In genomic region chr12:109264943-109265650, GRCh38 we compare ENCODE assay signal across 20 cellular contexts. TPM values are rescaled to one million over a fixed set of nuclear protein-coding genes. Genes with fewer than 3 reads are reported as not detected.
A peak's percentile ranks its signal among the peaks of the same experiment; 100 is the strongest.
DNase-seq lines count a peak whose midpoint lies in the region; ATAC-seq and TF ChIP-seq lines count a peak whose summit lies in the region.
"Had no signal": no experiment of that assay in that cellular context is flagged by ENCODE, and none has a peak within 500 bp of the region (broad histone marks: within the 10 kb centered on the region; RNA-seq: fewer than 3 reads in every experiment).

No MANE protein-coding gene starts in this region.

- H3K36me3 ChIP-seq in heart right ventricle = peaks cover 0 to 95% (median 72%) of the 10 kb centered on the region in 9 donors
- H3K36me3 ChIP-seq in left ventricle myocardium inferior = peaks cover 88% of the 10 kb centered on the region
- H3K36me3 ChIP-seq in psoas muscle (ENCODE audit: insufficient read depth in 1 of 2, low read depth in 1 of 2) = peaks cover 16 to 94% of the 10 kb centered on the region in 2 donors
- peaks cover 0 to 55% of the 10 kb centered on the region in 2 donors for H3K36me3 ChIP-seq in vagina
- H3K36me3 ChIP-seq in Peyer's patch = peaks cover 0 to 79% (median 0%) of the 10 kb centered on the region in 3 donors
- H3K36me3 ChIP-seq: BLaER1, SJCRH30 had no signal

- H3K27ac ChIP-seq in heart right ventricle (peak overlapping the region in 3 of 10 donors; percentile 36 to 67 (median 44)), left ventricle myocardium inferior (replicated peaks) (peak overlapping the region; percentile 65), psoas muscle (peak overlapping the region; percentile 55), vagina (peak overlapping the region; percentile 72), Peyer's patch (no peak overlapping the region)
- H3K27ac ChIP-seq: BLaER1, SJCRH30 had no signal

- intact Hi-C loops in heart right ventricle (cut with DNase I) (loop anchor here in 9 of 10 donors (1.0 to 5.0 kb wide), 6 partner anchors 117 to 128 kb away; no protein-coding TSS in a partner anchor), cardiac septum (cut with DNase I) (loop anchor here (1.0 kb wide), 1 partner anchor 120 kb away; no protein-coding TSS in a partner anchor), left ventricle myocardium inferior (cut with micrococcal nuclease) (loop anchor here (5.0 kb wide), 1 partner anchor 122 kb away; no protein-coding TSS in a partner anchor), psoas muscle (cut with DNase I) (loop anchor here in 1 of 2 donors (5.0 kb wide), 1 partner anchor 153 kb away; no protein-coding TSS in a partner anchor), vagina (cut with DNase I) (loop anchor here (5.0 kb wide), 1 partner anchor 122 kb away; no protein-coding TSS in a partner anchor)

- WGBS in heart right ventricle, 2 donors = 84 to 87% methylated on average over 27 of the region's 27 CpGs
- WGBS in psoas muscle, 3 donors = 80 to 83% (median 82%) methylated on average over 26 to 27 of the region's 27 CpGs

- no peak for TF ChIP-seq CTCF in heart right ventricle (IDR thresholded peaks at IDR 0.05)
- no peak for TF ChIP-seq CTCF in left ventricle myocardium inferior (IDR thresholded peaks at IDR 0.05; ENCODE audit: borderline replicate concordance)
- no peak for TF ChIP-seq CTCF in psoas muscle (IDR thresholded peaks at IDR 0.05)
- no peak for TF ChIP-seq CTCF in vagina (IDR thresholded peaks at IDR 0.05)
- TF ChIP-seq CTCF in Peyer's patch (IDR thresholded peaks at IDR 0.05) = no peak

- TF ChIP-seq POLR2A in vagina (IDR thresholded peaks at IDR 0.05) (no peak), Peyer's patch (IDR thresholded peaks at IDR 0.05) (no peak)

- H3K27me3 ChIP-seq in heart right ventricle = no peaks in the 10 kb centered on the region
- no peaks in the 10 kb centered on the region for H3K27me3 ChIP-seq in left ventricle myocardium inferior (ENCODE audit: low read depth)
- H3K27me3 ChIP-seq in psoas muscle (ENCODE audit: insufficient read depth in 3 of 3, low read length in 2 of 3) = no peaks in the 10 kb centered on the region
- no peaks in the 10 kb centered on the region for H3K27me3 ChIP-seq in vagina
- H3K27me3 ChIP-seq in Peyer's patch = no peaks in the 10 kb centered on the region
- H3K27me3 ChIP-seq: BLaER1, SJCRH30 had no signal

- H3K4me3 ChIP-seq in heart right ventricle (no peak overlapping the region), left ventricle myocardium inferior (no peak overlapping the region), psoas muscle (no peak overlapping the region), vagina (no peak overlapping the region), Peyer's patch (no peak overlapping the region)
- H3K4me3 ChIP-seq: BLaER1, SJCRH30 had no signal

- H3K4me1 ChIP-seq in heart right ventricle (peaks cover 0 to 7% (median 0%) of the 10 kb centered on the region in 9 donors), left ventricle myocardium inferior (peaks cover 13% of the 10 kb centered on the region), psoas muscle (no peaks in the 10 kb centered on the region), vagina (no peaks in the 10 kb centered on the region), Peyer's patch (no peaks in the 10 kb centered on the region)
- H3K4me1 ChIP-seq: BLaER1, SJCRH30 had no signal

- no peak for DNase-seq in heart right ventricle
- DNase-seq in cardiac septum (ENCODE audit: low spot score) = no peak
- no peak for DNase-seq in left ventricle myocardium inferior
- DNase-seq in psoas muscle = peak in 1 of 2 donors; percentile 70
- no peak for DNase-seq in vagina (ENCODE audit: extremely low spot score in 2 of 2)
- DNase-seq in Peyer's patch = no peak
- no peak for DNase-seq in DMS153 (lab: John Stamatoyannopoulos, UW)
- DNase-seq: CD8-positive, alpha-beta T cell; DMS79 treated with DMSO at 0.1 percent for 48 hours; IMR-90; Karpas-422; MM.1S; NCI-H1105 treated with DMSO at 0.1 percent for 48 hours; NK-92 treated with Interleukin-12 subunit alpha and Interleukin-12 subunit beta, amount 100 ng/mL, for 24 hours; OCI-M1; RPMI8226; SJCRH30 had no signal

- peak in 7 of 8 donors; percentile 1 to 56 (median 23) for ATAC-seq in heart right ventricle
- ATAC-seq in psoas muscle = peak; percentile 4 to 29 (median 9)
- no peak for ATAC-seq in GM19455 (IDR thresholded peaks at IDR 0.05; ENCODE audit: unreplicated experiment)
- ATAC-seq: CD8-positive, alpha-beta T cell had no signal

- H3K9me3 ChIP-seq in heart right ventricle = peaks cover 0 to 13% (median 0%) of the 10 kb centered on the region in 11 donors
- H3K9me3 ChIP-seq in left ventricle myocardium inferior (replicated peaks) = peaks cover 8% of the 10 kb centered on the region
- no peaks in the 10 kb centered on the region for H3K9me3 ChIP-seq in psoas muscle
- no peaks in the 10 kb centered on the region for H3K9me3 ChIP-seq in vagina
- no peaks in the 10 kb centered on the region for H3K9me3 ChIP-seq in Peyer's patch
- H3K9me3 ChIP-seq: BLaER1, SJCRH30 had no signal

RNA-seq across cellular contexts. Expression of gene FOXN4, which starts 44.0 kb away (rescaled TPM):
- under 1 TPM in 2 of 10 donors, not detected in 8; 0.07 to 0.19 TPM for total RNA-seq in heart right ventricle
- polyA plus RNA-seq in heart right ventricle = not detected
- not detected for total RNA-seq in cardiac septum
- not detected for total RNA-seq in left ventricle myocardium inferior
- not detected for total RNA-seq in psoas muscle
- under 1 TPM in 2 of 3 donors, not detected in 1; 0.01 to 0.03 TPM for polyA plus RNA-seq in psoas muscle
- total RNA-seq in vagina = not detected
- total RNA-seq in Peyer's patch = not detected
- total RNA-seq: CD8-positive, alpha-beta T cell; H4; IMR-90; SJCRH30 had no signal
- polyA plus RNA-seq: IMR-90 had no signal

Comparison
In these comparisons a context has a peak if more than half of its experiments do, and no peak if none do; other contexts are left out.
1. H3K27ac ChIP-seq: peak in left ventricle myocardium inferior (single experiment), psoas muscle (single experiment) and vagina (single experiment); none in Peyer's patch (0 of 4).